ENCODE assay signal across 9 cellular contexts in genomic region chr17:79923974-79924638, GRCh38.
A peak's percentile ranks its signal among the peaks of the same experiment; 100 is the strongest.
DNase-seq lines count a peak whose midpoint lies in the region; ATAC-seq lines count a peak whose summit lies in the region.
"Had no signal": no experiment of that assay in that cellular context is flagged by ENCODE, and none has a peak within 500 bp of the region (broad histone marks: within the 10 kb centered on the region; RNA-seq: fewer than 3 reads in every experiment).

No MANE protein-coding gene starts in this region.

- H3K27me3 Mint-ChIP-seq in stimulated activated naive CD8-positive, alpha-beta T cell treated with anti-CD3 and anti-CD28 coated beads, Interleukin-15, amount 100 ng/mL, for 72 hours: peaks cover 27% of the 10 kb centered on the region

- H3K9me3 Mint-ChIP-seq in stimulated activated naive CD8-positive, alpha-beta T cell treated with anti-CD3 and anti-CD28 coated beads, Interleukin-15, amount 100 ng/mL, for 72 hours: no peaks in the 10 kb centered on the region
- H3K9me3 Mint-ChIP-seq: immature natural killer cell had no signal

- DNase-seq in ELF-1 (ENCODE audit: low read depth, low spot score) (peak; percentile 82), Kasumi-1 (lab: John Stamatoyannopoulos, UW) (peak; percentile 50 to 56), activated T-cell treated with anti-CD3 and anti-CD28 coated beads for 48 hours (ENCODE audit: low read depth) (peak; percentile 37), iPS-NIHi7 (ENCODE audit: extremely low spot score) (peak; percentile 91), SW480 (ENCODE audit: low spot score) (no peak)
- DNase-seq in stimulated activated naive CD8-positive, alpha-beta T cell treated with anti-CD3 and anti-CD28 coated beads, Interleukin-15, amount 100 ng/mL, for 72 hours: peak; percentile 54 to 62

- peaks cover 26% of the 10 kb centered on the region for H3K4me1 Mint-ChIP-seq in stimulated activated naive CD8-positive, alpha-beta T cell treated with anti-CD3 and anti-CD28 coated beads, Interleukin-15, amount 100 ng/mL, for 72 hours
- H3K4me1 Mint-ChIP-seq: immature natural killer cell had no signal

- peak; percentile 54 for ATAC-seq in stimulated activated naive CD8-positive, alpha-beta T cell treated with anti-CD3 and anti-CD28 coated beads, Interleukin-15, amount 100 ng/mL, for 72 hours
- no peak for ATAC-seq in GM21360 (IDR thresholded peaks at IDR 0.05; ENCODE audit: unreplicated experiment)
- ATAC-seq in HG03139 (IDR thresholded peaks at IDR 0.05; ENCODE audit: unreplicated experiment): no peak

- no peak overlapping the region for H3K27ac Mint-ChIP-seq in stimulated activated naive CD8-positive, alpha-beta T cell treated with anti-CD3 and anti-CD28 coated beads, Interleukin-15, amount 100 ng/mL, for 72 hours
- H3K27ac Mint-ChIP-seq: immature natural killer cell had no signal

- no peak overlapping the region for H3K4me3 Mint-ChIP-seq in stimulated activated naive CD8-positive, alpha-beta T cell treated with anti-CD3 and anti-CD28 coated beads, Interleukin-15, amount 100 ng/mL, for 72 hours
- H3K4me3 Mint-ChIP-seq: immature natural killer cell had no signal
